ENCODE assay signal across 18 cellular contexts in the genomic region with DNA sequence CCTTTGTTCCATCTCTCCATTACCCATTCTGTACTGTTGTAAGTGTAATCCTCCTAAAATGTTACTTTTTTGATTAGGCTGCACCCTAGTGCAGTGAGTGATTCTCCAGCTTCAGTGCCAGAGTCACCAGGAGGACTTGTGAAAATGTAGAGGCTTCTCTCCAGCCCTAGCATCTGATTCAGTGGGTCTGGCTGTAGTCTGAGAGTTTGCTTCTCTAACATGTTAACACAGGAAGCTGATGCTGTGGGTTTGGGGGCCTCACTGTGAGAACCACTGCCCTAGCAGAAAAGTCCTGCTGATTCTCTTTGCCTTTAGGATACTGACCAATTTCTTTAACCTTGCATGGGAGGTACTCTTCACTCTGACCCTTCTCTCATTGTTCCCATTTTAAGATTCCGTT. TPM values are rescaled to one million over a fixed set of nuclear protein-coding genes. Genes with fewer than 3 reads are reported as not detected.
DNase-seq lines count a peak whose midpoint lies in the region; ATAC-seq and TF ChIP-seq lines count a peak whose summit lies in the region.
"Had no signal": no experiment of that assay in that cellular context is flagged by ENCODE, and none has a peak within 500 bp of the region (broad histone marks: within the 10 kb centered on the region; RNA-seq: fewer than 3 reads in every experiment).

No MANE protein-coding gene starts in this region.

- peak; percentile 27 for DNase-seq in activated CD8-positive, alpha-beta T cell treated with anti-CD3 and anti-CD28 coated beads for 36 hours
- no peak for DNase-seq in activated CD8-positive, alpha-beta T cell treated with anti-CD3 and anti-CD28 coated beads, Interleukin-2, amount 10 ng/mL, durations not matched to agents 7 days and 5 days
- no peak for DNase-seq in CD8-positive, alpha-beta memory T cell
- no peak for DNase-seq in memory B cell (ENCODE audit: low spot score in 2 of 2)
- no peak for DNase-seq in NCI-H524 (lab: John Stamatoyannopoulos, UW)
- no peak for DNase-seq in stimulated activated CD4-positive, alpha-beta T cell treated with anti-CD3 and anti-CD28 coated beads, Interleukin-1b, Interleukin-23, amount 100 ng/mL, for 48 hours
- DNase-seq: Calu3; CD4-positive, alpha-beta T cell; GF-D8; NCI-H1092 treated with DMSO at 0.1 percent for 48 hours; NCI-H146; NCI-H2029 treated with DMSO at 0.1 percent for 48 hours; NCI-H2171 treated with DMSO at 0.1 percent for 48 hours; NCI-H446; NCI-H69; SHP77 had no signal

- H3K36me3 ChIP-seq in CD8-positive, alpha-beta memory T cell (ENCODE audit: insufficient read depth, low read length): peaks cover 17% of the 10 kb centered on the region

- H3K36me3 Mint-ChIP-seq in activated CD8-positive, alpha-beta T cell treated with anti-CD3 and anti-CD28 coated beads for 36 hours (ENCODE audit: low read depth): peaks cover 34% of the 10 kb centered on the region
- peaks cover 44% of the 10 kb centered on the region for H3K36me3 Mint-ChIP-seq in activated CD8-positive, alpha-beta T cell treated with anti-CD3 and anti-CD28 coated beads, Interleukin-2, amount 10 ng/mL, durations not matched to agents 7 days and 5 days (ENCODE audit: low read depth)
- peaks cover 6 to 64% (median 18%) of the 10 kb centered on the region in 3 donors for H3K36me3 Mint-ChIP-seq in CD8-positive, alpha-beta memory T cell
- H3K36me3 Mint-ChIP-seq in activated T-helper 17 cell treated with anti-CD3 and anti-CD28 coated beads, Interleukin-2, amount 50 U/mL, for 72 hours (ENCODE audit: low read depth): peaks cover 62% of the 10 kb centered on the region
- H3K36me3 Mint-ChIP-seq in memory B cell: peaks cover 25% of the 10 kb centered on the region

- no peak overlapping the region for H3K27ac ChIP-seq in CD8-positive, alpha-beta memory T cell (ENCODE audit: low read depth, low read length)

- H3K4me1 ChIP-seq in CD8-positive, alpha-beta memory T cell (ENCODE audit: insufficient read depth, low read length): peaks cover 6% of the 10 kb centered on the region

- no peak overlapping the region for H3K4me3 ChIP-seq in CD8-positive, alpha-beta memory T cell (ENCODE audit: low read length)

- CTCF ChIA-PET in activated CD8-positive, alpha-beta T cell treated with anti-CD3 and anti-CD28 coated beads for 36 hours (lab: Charles Lee): no interaction called here
- CTCF ChIA-PET in activated CD8-positive, alpha-beta T cell treated with anti-CD3 and anti-CD28 coated beads, Interleukin-2, amount 10 ng/mL, durations not matched to agents 7 days and 5 days (lab: Charles Lee): interaction anchor here (2.0 kb wide), 1 partner anchor 42 kb away, joined by 7 read pairs; no protein-coding TSS in a partner anchor
- CTCF ChIA-PET in CD8-positive, alpha-beta memory T cell (lab: Charles Lee): no interaction called here

- ATAC-seq in activated CD8-positive, alpha-beta T cell treated with anti-CD3 and anti-CD28 coated beads for 36 hours: no peak
- no peak for ATAC-seq in activated CD8-positive, alpha-beta T cell treated with anti-CD3 and anti-CD28 coated beads, Interleukin-2, amount 10 ng/mL, durations not matched to agents 7 days and 5 days
- no peak for ATAC-seq in activated T-helper 17 cell treated with anti-CD3 and anti-CD28 coated beads, Interleukin-2, amount 50 U/mL, for 72 hours (replicated peaks)
- ATAC-seq in memory B cell (ENCODE audit: low read depth) (no peak), GM18870 (IDR thresholded peaks at IDR 0.05; ENCODE audit: unreplicated experiment) (no peak)

- H3K4me3 Mint-ChIP-seq in activated CD8-positive, alpha-beta T cell treated with anti-CD3 and anti-CD28 coated beads for 36 hours: no peak overlapping the region
- H3K4me3 Mint-ChIP-seq in activated CD8-positive, alpha-beta T cell treated with anti-CD3 and anti-CD28 coated beads, Interleukin-2, amount 10 ng/mL, durations not matched to agents 7 days and 5 days: no peak overlapping the region
- H3K4me3 Mint-ChIP-seq in CD8-positive, alpha-beta memory T cell: peak overlapping the region in 1 of 7 donors; percentile 30
- no peak overlapping the region for H3K4me3 Mint-ChIP-seq in activated T-helper 17 cell treated with anti-CD3 and anti-CD28 coated beads, Interleukin-2, amount 50 U/mL, for 72 hours
- no peak overlapping the region for H3K4me3 Mint-ChIP-seq in memory B cell
- H3K4me3 Mint-ChIP-seq: CD4-positive, alpha-beta T cell had no signal

- H3K27me3 ChIP-seq in CD8-positive, alpha-beta memory T cell (ENCODE audit: insufficient read depth, low read length, poor library complexity, severe bottlenecking): no peaks in the 10 kb centered on the region

- peak overlapping the region; percentile 74 for H3K27ac Mint-ChIP-seq in activated CD8-positive, alpha-beta T cell treated with anti-CD3 and anti-CD28 coated beads for 36 hours
- H3K27ac Mint-ChIP-seq in activated CD8-positive, alpha-beta T cell treated with anti-CD3 and anti-CD28 coated beads, Interleukin-2, amount 10 ng/mL, durations not matched to agents 7 days and 5 days: no peak overlapping the region
- peak overlapping the region in 5 of 8 donors; percentile 4 to 82 (median 65) for H3K27ac Mint-ChIP-seq in CD8-positive, alpha-beta memory T cell
- H3K27ac Mint-ChIP-seq in activated T-helper 17 cell treated with anti-CD3 and anti-CD28 coated beads, Interleukin-2, amount 50 U/mL, for 72 hours: peak overlapping the region; percentile 26
- H3K27ac Mint-ChIP-seq in memory B cell: peak overlapping the region; percentile 5

- no peak for TF ChIP-seq CTCF in activated CD8-positive, alpha-beta T cell treated with anti-CD3 and anti-CD28 coated beads for 36 hours (IDR thresholded peaks at IDR 0.05)

- peaks cover 52% of the 10 kb centered on the region for H3K4me1 Mint-ChIP-seq in activated CD8-positive, alpha-beta T cell treated with anti-CD3 and anti-CD28 coated beads for 36 hours (ENCODE audit: low read depth)
- peaks cover 41% of the 10 kb centered on the region for H3K4me1 Mint-ChIP-seq in activated CD8-positive, alpha-beta T cell treated with anti-CD3 and anti-CD28 coated beads, Interleukin-2, amount 10 ng/mL, durations not matched to agents 7 days and 5 days (ENCODE audit: low read depth)
- H3K4me1 Mint-ChIP-seq in CD8-positive, alpha-beta memory T cell: peaks cover 43 to 65% (median 60%) of the 10 kb centered on the region in 3 donors
- peaks cover 29% of the 10 kb centered on the region for H3K4me1 Mint-ChIP-seq in activated T-helper 17 cell treated with anti-CD3 and anti-CD28 coated beads, Interleukin-2, amount 50 U/mL, for 72 hours
- peaks cover 12% of the 10 kb centered on the region for H3K4me1 Mint-ChIP-seq in memory B cell

- POLR2A ChIA-PET in activated CD8-positive, alpha-beta T cell treated with anti-CD3 and anti-CD28 coated beads for 36 hours (lab: Charles Lee): interaction anchor here (0.8 to 1.1 kb wide), 5 partner anchors 10 to 40 kb away, joined by 3 to 5 read pairs (median 3); a partner anchor contains a TSS
- POLR2A ChIA-PET in activated CD8-positive, alpha-beta T cell treated with anti-CD3 and anti-CD28 coated beads, Interleukin-2, amount 10 ng/mL, durations not matched to agents 7 days and 5 days (lab: Charles Lee): interaction anchor here (1.7 kb wide), 1 partner anchor 22 kb away, joined by 6 read pairs; no protein-coding TSS in a partner anchor
- POLR2A ChIA-PET in CD8-positive, alpha-beta memory T cell (lab: Charles Lee): interaction anchor here (1.6 kb wide), 1 partner anchor 25 kb away, joined by 4 read pairs; a partner anchor contains a TSS

- H3K9me3 Mint-ChIP-seq in activated CD8-positive, alpha-beta T cell treated with anti-CD3 and anti-CD28 coated beads for 36 hours: no peaks in the 10 kb centered on the region
- H3K9me3 Mint-ChIP-seq in activated CD8-positive, alpha-beta T cell treated with anti-CD3 and anti-CD28 coated beads, Interleukin-2, amount 10 ng/mL, durations not matched to agents 7 days and 5 days (ENCODE audit: insufficient read depth): no peaks in the 10 kb centered on the region
- no peaks in the 10 kb centered on the region for H3K9me3 Mint-ChIP-seq in CD8-positive, alpha-beta memory T cell
- no peaks in the 10 kb centered on the region for H3K9me3 Mint-ChIP-seq in activated T-helper 17 cell treated with anti-CD3 and anti-CD28 coated beads, Interleukin-2, amount 50 U/mL, for 72 hours
- H3K9me3 Mint-ChIP-seq in memory B cell: no peaks in the 10 kb centered on the region
- H3K9me3 Mint-ChIP-seq: CD4-positive, alpha-beta T cell had no signal

- no peaks in the 10 kb centered on the region for H3K9me3 ChIP-seq in CD8-positive, alpha-beta memory T cell (ENCODE audit: low read length)

- intact Hi-C loops in activated CD8-positive, alpha-beta T cell treated with anti-CD3 and anti-CD28 coated beads for 36 hours (cut with micrococcal nuclease): no loop called here

- no peaks in the 10 kb centered on the region for H3K27me3 Mint-ChIP-seq in activated CD8-positive, alpha-beta T cell treated with anti-CD3 and anti-CD28 coated beads for 36 hours
- no peaks in the 10 kb centered on the region for H3K27me3 Mint-ChIP-seq in activated CD8-positive, alpha-beta T cell treated with anti-CD3 and anti-CD28 coated beads, Interleukin-2, amount 10 ng/mL, durations not matched to agents 7 days and 5 days (ENCODE audit: low read depth)
- H3K27me3 Mint-ChIP-seq in CD8-positive, alpha-beta memory T cell: peaks cover 0 to 1% of the 10 kb centered on the region in 2 donors
- no peaks in the 10 kb centered on the region for H3K27me3 Mint-ChIP-seq in activated T-helper 17 cell treated with anti-CD3 and anti-CD28 coated beads, Interleukin-2, amount 50 U/mL, for 72 hours
- H3K27me3 Mint-ChIP-seq in memory B cell: no peaks in the 10 kb centered on the region
- H3K27me3 Mint-ChIP-seq: CD4-positive, alpha-beta T cell had no signal

RNA-seq across cellular contexts. Expression of a gene that starts 24.4 kb away (rescaled TPM):
- 10 to 100 TPM; 15.3 to 15.5 TPM for total RNA-seq in activated CD8-positive, alpha-beta T cell treated with anti-CD3 and anti-CD28 coated beads for 36 hours
- 10 to 100 TPM; 29.2 to 30.4 TPM for total RNA-seq in activated CD8-positive, alpha-beta T cell treated with anti-CD3 and anti-CD28 coated beads, Interleukin-2, amount 10 ng/mL, durations not matched to agents 7 days and 5 days
- total RNA-seq in CD8-positive, alpha-beta memory T cell: 10 to 100 TPM; 21.0 to 21.7 TPM
- 23.7 TPM for polyA plus RNA-seq in CD8-positive, alpha-beta memory T cell
- total RNA-seq in activated T-helper 17 cell treated with anti-CD3 and anti-CD28 coated beads, Interleukin-2, amount 50 U/mL, for 72 hours: 10 to 100 TPM; 31.6 to 36.3 TPM
